ENCODE assay signal across 17 cellular contexts in genomic region chr7:114941692-114942091, GRCh38. TPM values are rescaled to one million over a fixed set of nuclear protein-coding genes. Genes with fewer than 3 reads are reported as not detected.
DNase-seq lines count a peak whose midpoint lies in the region; ATAC-seq, FAIRE-seq and TF ChIP-seq lines count a peak whose summit lies in the region.
"Had no signal": no experiment of that assay in that cellular context is flagged by ENCODE, and none has a peak within 500 bp of the region (broad histone marks: within the 10 kb centered on the region; RNA-seq: fewer than 3 reads in every experiment).

No MANE protein-coding gene starts in this region.

- H3K27ac Mint-ChIP-seq in CD4-positive, alpha-beta memory T cell, result peak overlapping the region; percentile 15 to 87 (median 30)

- H3K27me3 ChIP-seq in CD4-positive, alpha-beta memory T cell (ENCODE audit: insufficient read depth, low read length), result no peaks in the 10 kb centered on the region
- H3K27me3 ChIP-seq in gastrocnemius medialis, result no peaks in the 10 kb centered on the region
- H3K27me3 ChIP-seq in pancreas, result no peaks in the 10 kb centered on the region
- H3K27me3 ChIP-seq: heart left ventricle, vagina had no signal

- no peak for DNase-seq in CD4-positive, alpha-beta memory T cell
- DNase-seq in KBM-7, result no peak
- no peak for DNase-seq in gastrocnemius medialis
- DNase-seq in SKM-1 treated with dmso at 0.1 percent for 144 hours (lab: John Stamatoyannopoulos, UW; ENCODE audit: unreplicated experiment), result no peak
- no peak for DNase-seq in pancreas
- DNase-seq: activated CD8-positive, alpha-beta memory T cell treated with anti-CD3 and anti-CD28 coated beads for 24 hours; activated naive CD4-positive, alpha-beta T cell treated with anti-CD3 and anti-CD28 coated beads, Interleukin-2, amount 50 U/mL, for 16 hours; DMS79; heart left ventricle; left cardiac atrium; NCI-H1092 treated with DMSO at 0.1 percent for 48 hours had no signal

- H3K4me1 Mint-ChIP-seq in CD4-positive, alpha-beta memory T cell, result peaks cover 53 to 83% (median 69%) of the 10 kb centered on the region in 4 donors

- POLR2A ChIA-PET in CD4-positive, alpha-beta memory T cell (lab: Charles Lee; ENCODE audit: partially characterized antibody), result interaction anchor here (2.6 kb wide), 1 partner anchor 18 kb away, joined by 12 read pairs; no protein-coding TSS in a partner anchor

- intact Hi-C loops in CD4-positive, alpha-beta memory T cell (cut with micrococcal nuclease), result no loop called here
- intact Hi-C loops in gastrocnemius medialis (cut with DNase I; ENCODE audit: low total_unique reads), result loop anchor here (10.0 kb wide), 1 partner anchor 63 kb away; no protein-coding TSS in a partner anchor
- intact Hi-C loops in pancreas (cut with DNase I), result no loop called here

- FAIRE-seq in pancreas (lab: Jason Lieb, UNC), result no peak
- FAIRE-seq: RCC 7860 had no signal

- peaks cover 67% of the 10 kb centered on the region for H3K4me1 ChIP-seq in CD4-positive, alpha-beta memory T cell (ENCODE audit: insufficient read depth, low read length)
- H3K4me1 ChIP-seq in gastrocnemius medialis (peaks cover 18 to 30% of the 10 kb centered on the region in 2 donors), pancreas (no peaks in the 10 kb centered on the region)
- H3K4me1 ChIP-seq: vagina had no signal

- H3K36me3 ChIP-seq in CD4-positive, alpha-beta memory T cell (ENCODE audit: insufficient read depth, low read length), result peaks cover 6% of the 10 kb centered on the region
- H3K36me3 ChIP-seq in gastrocnemius medialis (no peaks in the 10 kb centered on the region), pancreas (no peaks in the 10 kb centered on the region)
- H3K36me3 ChIP-seq: vagina had no signal

- no peaks in the 10 kb centered on the region for H3K27me3 Mint-ChIP-seq in CD4-positive, alpha-beta memory T cell

- no peak for TF ChIP-seq CTCF in gastrocnemius medialis (IDR thresholded peaks at IDR 0.05 in 4 of 5, conservative IDR thresholded peaks at IDR 0.05 in 1 of 5)
- no peak for TF ChIP-seq CTCF in pancreas (IDR thresholded peaks at IDR 0.05)

- in situ Hi-C loops in KBM-7 (cut with MboI; ENCODE audit: low pct_unique_long_range_greater_than_20kb, low sequenced_read_pairs), result no loop called here
- in situ Hi-C loops in gastrocnemius medialis (cut with MboI; ENCODE audit: low sequenced_read_pairs in 4 of 4), result no loop called here

- no peak overlapping the region for H3K27ac ChIP-seq in CD4-positive, alpha-beta memory T cell (ENCODE audit: low read depth, low read length)
- H3K27ac ChIP-seq in gastrocnemius medialis, result no peak overlapping the region
- H3K27ac ChIP-seq in pancreas, result no peak overlapping the region
- H3K27ac ChIP-seq: epithelial cell of prostate, vagina had no signal

- ATAC-seq in GM18907 (IDR thresholded peaks at IDR 0.05; ENCODE audit: unreplicated experiment), result peak; percentile 52
- ATAC-seq in GM21737 (IDR thresholded peaks at IDR 0.05; ENCODE audit: unreplicated experiment), result peak; percentile 47
- peak; percentile 57 for ATAC-seq in HG03571 (IDR thresholded peaks at IDR 0.05; ENCODE audit: unreplicated experiment)
- no peak for ATAC-seq in gastrocnemius medialis
- no peak for ATAC-seq in pancreas
- ATAC-seq: heart left ventricle, left cardiac atrium had no signal

- H3K9me3 Mint-ChIP-seq in CD4-positive, alpha-beta memory T cell, result no peaks in the 10 kb centered on the region

- CTCF ChIA-PET in CD4-positive, alpha-beta memory T cell (lab: Charles Lee; ENCODE audit: partially characterized antibody), result interaction anchor here (9.6 kb wide), 1 partner anchor 76 kb away, joined by 138 read pairs; no protein-coding TSS in a partner anchor

- H3K36me3 Mint-ChIP-seq in CD4-positive, alpha-beta memory T cell, result peaks cover 58 to 64% of the 10 kb centered on the region in 2 donors

- H3K4me3 ChIP-seq in CD4-positive, alpha-beta memory T cell (ENCODE audit: low read length in 2 of 2), result no peak overlapping the region
- H3K4me3 ChIP-seq in gastrocnemius medialis, result no peak overlapping the region
- no peak overlapping the region for H3K4me3 ChIP-seq in pancreas
- H3K4me3 ChIP-seq: heart left ventricle, vagina had no signal

- no peaks in the 10 kb centered on the region for H3K9me3 ChIP-seq in CD4-positive, alpha-beta memory T cell (ENCODE audit: control insufficient read depth in 1 of 2, low read length in 2 of 2)
- no peaks in the 10 kb centered on the region for H3K9me3 ChIP-seq in gastrocnemius medialis
- H3K9me3 ChIP-seq in pancreas, result no peaks in the 10 kb centered on the region
- H3K9me3 ChIP-seq: heart left ventricle, vagina had no signal

- no peak for TF ChIP-seq POLR2A in gastrocnemius medialis (IDR thresholded peaks at IDR 0.05)

- WGBS in pancreas, 2 donors, result 90 to 92% methylated on average over 5 of the region's 5 CpGs

- peak overlapping the region in 7 of 8 donors; percentile 14 to 78 (median 44) for H3K4me3 Mint-ChIP-seq in CD4-positive, alpha-beta memory T cell

RNA-seq across cellular contexts. Expression of gene MDFIC, which starts 19.8 kb away (rescaled TPM):
- 10 to 100 TPM; 68.1 to 78.0 TPM for total RNA-seq in CD4-positive, alpha-beta memory T cell
- polyA plus RNA-seq in CD4-positive, alpha-beta memory T cell, result 100 to 1,000 TPM; 180 to 194 TPM
- total RNA-seq in gastrocnemius medialis (10 to 100 TPM in 3 of 4 donors, 1 to 10 TPM in 1; 6.3 to 11.6 (median 10.6) TPM), pancreas (10 to 100 TPM in 2 of 6 donors, 1 to 10 TPM in 4; 3.5 to 12.3 (median 4.8) TPM)
- polyA plus RNA-seq in pancreas, result 1 to 10 TPM; 3.1 to 5.2 TPM

Comparison
In these comparisons a context has a peak if more than half of its experiments do, and no peak if none do; other contexts are left out.
1. ATAC-seq: peak in GM18907 (single experiment), GM21737 (single experiment) and HG03571 (single experiment); none in gastrocnemius medialis (0 of 2) and pancreas (0 of 4).
2. RNA of gene MDFIC, which starts 19.8 kb away (total RNA-seq): 68.1 to 78.0 TPM in CD4-positive, alpha-beta memory T cell; 6.3 to 11.6 TPM in gastrocnemius medialis and 3.5 to 12.3 TPM in pancreas; every median in the first group is over 4 times any median in the second.